ENCODE assay signal across 15 cellular contexts in genomic region chr16:64771273-64771672, GRCh38.
A peak's percentile ranks its signal among the peaks of the same experiment; 100 is the strongest.
DNase-seq lines count a peak whose midpoint lies in the region; ATAC-seq and TF ChIP-seq lines count a peak whose summit lies in the region.
"Had no signal": no experiment of that assay in that cellular context is flagged by ENCODE, and none has a peak within 500 bp of the region (broad histone marks: within the 10 kb centered on the region; RNA-seq: fewer than 3 reads in every experiment).

No MANE protein-coding gene starts in this region.

- H3K4me3 ChIP-seq in heart right ventricle (no peak overlapping the region), dorsolateral prefrontal cortex (no peak overlapping the region), neuronal stem cell (ENCODE audit: low read length in 2 of 2) (no peak overlapping the region), H7 (ENCODE audit: insufficient read depth, low read depth, low read length) (no peak overlapping the region)
- H3K4me3 ChIP-seq: BLaER1, GM12878, HAP-1 had no signal

- H2BK5ac ChIP-seq in neuronal stem cell (ENCODE audit: low read length), result no peak overlapping the region

- no peak overlapping the region for H3K4me2 ChIP-seq in neuronal stem cell (ENCODE audit: insufficient read depth, low read length, poor library complexity, severe bottlenecking)
- H3K4me2 ChIP-seq: BLaER1 had no signal

- H2AFZ ChIP-seq in neuronal stem cell (ENCODE audit: low read length), result no peak overlapping the region

- no peak overlapping the region for H2BK120ac ChIP-seq in neuronal stem cell (ENCODE audit: low read depth, low read length)

- no peak overlapping the region for H4K8ac ChIP-seq in neuronal stem cell (ENCODE audit: low read depth, low read length)

- TF ChIP-seq CTCF in heart right ventricle (IDR thresholded peaks at IDR 0.05), result no peak
- TF ChIP-seq CTCF in dorsolateral prefrontal cortex (IDR thresholded peaks at IDR 0.05 in 54 of 56, conservative IDR thresholded peaks at IDR 0.05 in 2 of 56; ENCODE audit: low read depth in 1 of 56, partially characterized antibody in 56 of 56), result no peak

- H3K36me3 ChIP-seq in heart right ventricle (no peaks in the 10 kb centered on the region), neuronal stem cell (replicated peaks in 1 of 2; ENCODE audit: control insufficient read depth in 2 of 2, insufficient read depth in 2 of 2, low read length in 2 of 2) (no peaks in the 10 kb centered on the region), H7 (replicated peaks; ENCODE audit: control insufficient read depth, insufficient read depth, low read length) (no peaks in the 10 kb centered on the region)
- H3K36me3 ChIP-seq: BLaER1, HAP-1 had no signal

- H3K9me3 ChIP-seq in heart right ventricle, result peaks cover 0 to 5% (median 0%) of the 10 kb centered on the region in 11 donors
- H3K9me3 ChIP-seq in neuronal stem cell (replicated peaks in 1 of 2; ENCODE audit: control insufficient read depth in 2 of 2, insufficient read depth in 1 of 2, low read depth in 1 of 2, low read length in 2 of 2), result peaks cover 0 to 2% of the 10 kb centered on the region in 2 donors
- H3K9me3 ChIP-seq: BLaER1, HAP-1 had no signal

- no peak overlapping the region for H3K9ac ChIP-seq in neuronal stem cell (ENCODE audit: low read depth, low read length, poor library complexity)
- H3K9ac ChIP-seq: BLaER1 had no signal

- no peak overlapping the region for H4K91ac ChIP-seq in neuronal stem cell (ENCODE audit: low read depth, low read length, poor library complexity)

- peak overlapping the region; percentile 25 for H2AK5ac ChIP-seq in neuronal stem cell (ENCODE audit: low read depth, low read length)

- intact Hi-C loops in Right ventricle myocardium inferior (cut with DNase I), result no loop called here
- intact Hi-C loops in heart right ventricle (cut with DNase I), result no loop called here
- intact Hi-C loops in dorsolateral prefrontal cortex (cut with DNase I), result no loop called here

- no peak overlapping the region for H3K4ac ChIP-seq in neuronal stem cell (ENCODE audit: low read length)

- peak overlapping the region; percentile 52 for H3K23ac ChIP-seq in neuronal stem cell (ENCODE audit: low read depth, low read length, poor library complexity)

- H2BK15ac ChIP-seq in neuronal stem cell (ENCODE audit: low read length), result no peak overlapping the region

- no peaks in the 10 kb centered on the region for H3K79me1 ChIP-seq in neuronal stem cell (ENCODE audit: low read depth, low read length)

- no peak for ATAC-seq in Right ventricle myocardium inferior
- no peak for ATAC-seq in heart right ventricle
- ATAC-seq: CD8-positive, alpha-beta T cell; GM12878; HepG2 had no signal

- 92 to 96% methylated on average over 13 of the region's 13 CpGs for WGBS in heart right ventricle, 2 donors
- no CpG with 5 or more reads among the region's 13 CpGs for WGBS in neuronal stem cell (ENCODE audit: extremely low coverage in 2 of 2, insufficient read length in 2 of 2, insufficient replicate concordance in 1 of 2), 2 donors

- H3K27me3 ChIP-seq in heart right ventricle, result no peaks in the 10 kb centered on the region
- H3K27me3 ChIP-seq in dorsolateral prefrontal cortex, result no peaks in the 10 kb centered on the region
- no peaks in the 10 kb centered on the region for H3K27me3 ChIP-seq in neuronal stem cell (ENCODE audit: control insufficient read depth in 3 of 3, insufficient read depth in 3 of 3, low read depth in 1 of 3, low read length in 3 of 3)
- H3K27me3 ChIP-seq in H7 (ENCODE audit: control insufficient read depth, insufficient read depth, low read length), result no peaks in the 10 kb centered on the region
- H3K27me3 ChIP-seq: BLaER1 had no signal

- peak overlapping the region; percentile 74 for H3K18ac ChIP-seq in neuronal stem cell (ENCODE audit: low read length)

- H3K27ac ChIP-seq in heart right ventricle (no peak overlapping the region), dorsolateral prefrontal cortex (no peak overlapping the region), neuronal stem cell (replicated peaks; ENCODE audit: low read length) (no peak overlapping the region)
- H3K27ac ChIP-seq: BLaER1 had no signal

- DNase-seq in Right ventricle myocardium inferior (ENCODE audit: missing footprints), result peak; percentile 57
- DNase-seq in heart right ventricle, result no peak
- DNase-seq in dorsolateral prefrontal cortex, result peak in 7 of 10 donors; percentile 7 to 60 (median 38)
- no peak for DNase-seq in neuronal stem cell (ENCODE audit: low spot score)
- DNase-seq in NCI-H187 treated with DMSO at 0.1 percent for 48 hours (lab: John Stamatoyannopoulos, UW), result no peak
- DNase-seq in CD1c-positive myeloid dendritic cell (ENCODE audit: extremely low spot score), result no peak
- no peak for DNase-seq in H7
- DNase-seq: 8988T; Calu3; CD8-positive, alpha-beta T cell; DMS79 treated with DMSO at 0.1 percent for 48 hours had no signal

- H3K4me1 ChIP-seq in heart right ventricle, result no peaks in the 10 kb centered on the region
- peaks cover 0 to 2% of the 10 kb centered on the region in 2 donors for H3K4me1 ChIP-seq in neuronal stem cell (ENCODE audit: control insufficient read depth in 2 of 2, insufficient read depth in 1 of 2, low read depth in 1 of 2, low read length in 2 of 2)
- H3K4me1 ChIP-seq: BLaER1, HAP-1 had no signal

- H2BK12ac ChIP-seq in neuronal stem cell (ENCODE audit: low read length), result peak overlapping the region; percentile 14

- H3K14ac ChIP-seq in neuronal stem cell (ENCODE audit: low read length), result no peak overlapping the region

Comparison
In these comparisons a context has a peak if more than half of its experiments do, and no peak if none do; other contexts are left out.
1. DNase-seq: peak in Right ventricle myocardium inferior (single experiment) and dorsolateral prefrontal cortex (7 of 10); none in heart right ventricle (0 of 2), neuronal stem cell (single experiment), NCI-H187 treated with DMSO at 0.1 percent for 48 hours (single experiment), CD1c-positive myeloid dendritic cell (single experiment) and H7 (single experiment).